In genomic region chr17:73770115-73770848, GRCh38 we compare ENCODE assay signal across 9 cellular contexts.
DNase-seq lines count a peak whose midpoint lies in the region; ATAC-seq and TF ChIP-seq lines count a peak whose summit lies in the region.
"Had no signal": no experiment of that assay in that cellular context is flagged by ENCODE, and none has a peak within 500 bp of the region (broad histone marks: within the 10 kb centered on the region; RNA-seq: fewer than 3 reads in every experiment).

No MANE protein-coding gene starts in this region.

- intact Hi-C loops in tibial artery (cut with DNase I; ENCODE audit: low total_unique reads), result no loop called here

- H3K9me3 Mint-ChIP-seq in stimulated activated memory B cell treated with anti-CD40 and anti-IgM and Interleukin-4, amounts not matched to agents 10 μg/mL and 1 μg/mL and 100 μg/mL, for 72 hours, result no peaks in the 10 kb centered on the region

- H3K4me3 ChIP-seq in tibial artery, result no peak overlapping the region

- no peaks in the 10 kb centered on the region for H3K4me1 Mint-ChIP-seq in stimulated activated memory B cell treated with anti-CD40 and anti-IgM and Interleukin-4, amounts not matched to agents 10 μg/mL and 1 μg/mL and 100 μg/mL, for 72 hours

- DNase-seq in DMS79 treated with DMSO at 0.1 percent for 48 hours (lab: John Stamatoyannopoulos, UW), result peak; percentile 20
- no peak for DNase-seq in DMS79 (lab: John Stamatoyannopoulos, UW)
- peak; percentile 92 for DNase-seq in astrocyte of the hippocampus (ENCODE audit: low read depth, low spot score)
- DNase-seq in islet precursor cell, result peak; percentile 90
- DNase-seq in tibial artery, result peak; percentile 67 to 89

- H3K36me3 Mint-ChIP-seq in stimulated activated memory B cell treated with anti-CD40 and anti-IgM and Interleukin-4, amounts not matched to agents 10 μg/mL and 1 μg/mL and 100 μg/mL, for 72 hours, result no peaks in the 10 kb centered on the region

- no peak overlapping the region for H3K27ac Mint-ChIP-seq in stimulated activated memory B cell treated with anti-CD40 and anti-IgM and Interleukin-4, amounts not matched to agents 10 μg/mL and 1 μg/mL and 100 μg/mL, for 72 hours

- H3K27me3 Mint-ChIP-seq in stimulated activated memory B cell treated with anti-CD40 and anti-IgM and Interleukin-4, amounts not matched to agents 10 μg/mL and 1 μg/mL and 100 μg/mL, for 72 hours, result peaks cover 38% of the 10 kb centered on the region

- no peak overlapping the region for H3K4me3 Mint-ChIP-seq in stimulated activated memory B cell treated with anti-CD40 and anti-IgM and Interleukin-4, amounts not matched to agents 10 μg/mL and 1 μg/mL and 100 μg/mL, for 72 hours

- H3K36me3 ChIP-seq in tibial artery, result no peaks in the 10 kb centered on the region

- H3K27ac ChIP-seq in tibial artery, result peak overlapping the region in 1 of 2 donors; percentile 0
- H3K27ac ChIP-seq: 22Rv1 had no signal

- no peak for TF ChIP-seq CTCF in tibial artery (IDR thresholded peaks at IDR 0.05)

- H3K9me3 ChIP-seq in tibial artery, result no peaks in the 10 kb centered on the region

- ATAC-seq in HG03439 (IDR thresholded peaks at IDR 0.05; ENCODE audit: unreplicated experiment) (no peak), GM18517 (IDR thresholded peaks at IDR 0.05; ENCODE audit: unreplicated experiment) (no peak)
- ATAC-seq in stimulated activated memory B cell treated with anti-CD40 and anti-IgM and Interleukin-4, amounts not matched to agents 10 μg/mL and 1 μg/mL and 100 μg/mL, for 72 hours, result no peak

- no peaks in the 10 kb centered on the region for H3K27me3 ChIP-seq in tibial artery

- peaks cover 0 to 28% (median 18%) of the 10 kb centered on the region in 4 donors for H3K4me1 ChIP-seq in tibial artery
